Comparison of ENCODE assay signal across 1 cellular context in genomic region chr2:199718074-199718473, GRCh38.
TF ChIP-seq lines count a peak whose summit lies in the region.

No MANE protein-coding gene starts in this region.

TF ChIP-seq in HepG2, 621 proteins besides CTCF, POLR2A, EP300 and RAD21 (continued from another document and continues in another):
- TF ChIP-seq RERE (CRISPR knock-in tag; IDR thresholded peaks at IDR 0.05; ENCODE audit: low read depth): no peak
- TF ChIP-seq GABPB1 (CRISPR knock-in tag; IDR thresholded peaks at IDR 0.05): no peak
- TF ChIP-seq ZNF776 (CRISPR knock-in tag; IDR thresholded peaks at IDR 0.05): no peak
- TF ChIP-seq, protein P1, sequence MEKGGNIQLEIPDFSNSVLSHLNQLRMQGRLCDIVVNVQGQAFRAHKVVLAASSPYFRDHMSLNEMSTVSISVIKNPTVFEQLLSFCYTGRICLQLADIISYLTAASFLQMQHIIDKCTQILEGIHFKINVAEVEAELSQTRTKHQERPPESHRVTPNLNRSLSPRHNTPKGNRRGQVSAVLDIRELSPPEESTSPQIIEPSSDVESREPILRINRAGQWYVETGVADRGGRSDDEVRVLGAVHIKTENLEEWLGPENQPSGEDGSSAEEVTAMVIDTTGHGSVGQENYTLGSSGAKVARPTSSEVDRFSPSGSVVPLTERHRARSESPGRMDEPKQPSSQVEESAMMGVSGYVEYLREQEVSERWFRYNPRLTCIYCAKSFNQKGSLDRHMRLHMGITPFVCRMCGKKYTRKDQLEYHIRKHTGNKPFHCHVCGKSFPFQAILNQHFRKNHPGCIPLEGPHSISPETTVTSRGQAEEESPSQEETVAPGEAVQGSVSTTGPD (CRISPR knock-in tag; IDR thresholded peaks at IDR 0.05): no peak
- no peak for TF ChIP-seq BATF2 (CRISPR knock-in tag; IDR thresholded peaks at IDR 0.05)
- TF ChIP-seq MZF1 (CRISPR knock-in tag; IDR thresholded peaks at IDR 0.05; ENCODE audit: borderline replicate concordance): no peak
- TF ChIP-seq, protein P2, sequence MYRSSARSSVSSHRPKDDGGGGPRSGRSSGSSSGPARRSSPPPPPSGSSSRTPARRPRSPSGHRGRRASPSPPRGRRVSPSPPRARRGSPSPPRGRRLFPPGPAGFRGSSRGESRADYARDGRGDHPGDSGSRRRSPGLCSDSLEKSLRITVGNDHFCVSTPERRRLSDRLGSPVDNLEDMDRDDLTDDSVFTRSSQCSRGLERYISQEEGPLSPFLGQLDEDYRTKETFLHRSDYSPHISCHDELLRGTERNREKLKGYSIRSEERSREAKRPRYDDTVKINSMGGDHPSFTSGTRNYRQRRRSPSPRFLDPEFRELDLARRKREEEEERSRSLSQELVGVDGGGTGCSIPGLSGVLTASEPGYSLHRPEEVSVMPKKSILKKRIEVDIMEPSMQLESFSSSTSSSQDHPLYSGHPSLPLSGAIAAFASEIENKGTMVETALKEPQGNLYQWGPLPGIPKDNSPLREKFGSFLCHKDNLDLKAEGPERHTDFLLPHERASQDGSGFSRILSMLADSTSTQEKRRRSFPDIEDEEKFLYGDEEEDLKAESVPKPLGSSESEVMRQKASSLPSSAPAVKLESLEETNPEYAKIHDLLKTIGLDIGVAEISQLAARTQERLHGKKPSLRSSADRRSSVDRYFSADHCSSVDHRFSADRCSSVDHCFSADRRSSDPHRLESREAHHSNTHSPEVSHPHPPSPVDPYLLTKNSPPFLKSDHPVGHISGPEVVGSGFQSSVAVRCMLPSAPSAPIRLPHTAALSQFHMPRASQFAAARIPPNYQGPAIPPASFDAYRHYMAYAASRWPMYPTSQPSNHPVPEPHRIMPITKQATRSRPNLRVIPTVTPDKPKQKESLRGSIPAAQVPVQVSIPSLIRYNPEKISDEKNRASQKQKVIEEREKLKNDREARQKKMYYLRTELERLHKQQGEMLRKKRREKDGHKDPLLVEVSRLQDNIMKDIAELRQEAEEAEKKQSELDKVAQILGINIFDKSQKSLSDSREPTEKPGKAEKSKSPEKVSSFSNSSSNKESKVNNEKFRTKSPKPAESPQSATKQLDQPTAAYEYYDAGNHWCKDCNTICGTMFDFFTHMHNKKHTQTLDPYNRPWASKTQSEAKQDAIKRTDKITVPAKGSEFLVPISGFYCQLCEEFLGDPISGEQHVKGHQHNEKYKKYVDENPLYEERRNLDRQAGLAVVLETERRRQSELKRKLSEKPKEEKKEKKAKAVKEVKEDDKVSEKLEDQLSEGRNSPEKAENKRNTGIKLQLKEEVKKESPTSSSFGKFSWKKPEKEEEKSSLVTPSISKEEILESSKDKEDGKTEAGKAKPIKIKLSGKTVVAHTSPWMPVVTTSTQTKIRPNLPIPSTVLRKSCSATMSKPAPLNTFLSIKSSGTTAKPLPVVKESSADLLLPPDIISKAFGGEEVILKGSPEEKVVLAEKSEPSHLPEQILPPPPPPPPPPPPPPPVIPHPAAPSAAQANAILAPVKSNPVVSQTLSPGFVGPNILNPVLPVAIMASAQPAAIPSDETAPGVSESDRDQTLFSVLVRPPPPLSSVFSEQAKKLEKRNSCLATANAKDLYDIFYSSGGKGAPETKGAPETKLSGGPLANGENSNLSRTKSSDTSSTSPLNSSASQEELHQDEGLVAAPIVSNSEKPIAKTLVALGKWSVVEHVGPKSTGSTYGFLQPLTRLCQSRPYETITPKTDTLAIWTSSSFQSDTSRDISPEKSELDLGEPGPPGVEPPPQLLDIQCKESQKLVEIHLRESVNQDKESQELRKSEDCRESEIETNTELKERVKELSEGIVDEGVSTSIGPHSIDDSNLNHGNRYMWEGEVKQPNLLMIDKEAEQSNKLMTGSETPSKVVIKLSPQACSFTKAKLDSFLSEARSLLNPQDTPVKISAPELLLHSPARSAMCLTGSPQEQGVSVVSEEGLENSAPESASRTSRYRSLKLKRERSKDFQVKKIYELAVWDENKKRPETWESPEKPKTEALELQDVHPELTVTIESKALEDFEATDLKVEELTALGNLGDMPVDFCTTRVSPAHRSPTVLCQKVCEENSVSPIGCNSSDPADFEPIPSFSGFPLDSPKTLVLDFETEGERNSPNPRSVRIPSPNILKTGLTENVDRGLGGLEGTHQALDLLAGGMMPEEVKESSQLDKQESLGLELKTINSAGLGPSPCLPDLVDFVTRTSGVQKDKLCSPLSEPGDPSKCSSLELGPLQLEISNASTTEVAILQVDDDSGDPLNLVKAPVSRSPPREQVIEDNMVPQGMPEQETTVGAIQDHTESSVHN (CRISPR knock-in tag; IDR thresholded peaks at IDR 0.05): no peak
- TF ChIP-seq ZFP36 (IDR thresholded peaks at IDR 0.05; ENCODE audit: borderline replicate concordance, low read depth, low read length, partially characterized antibody): no peak
- no peak for TF ChIP-seq EZH2 (conservative IDR thresholded peaks at IDR 0.05; ENCODE audit: low read depth, low read length)
- TF ChIP-seq ZC3H4 (CRISPR knock-in tag; IDR thresholded peaks at IDR 0.05; ENCODE audit: borderline replicate concordance): no peak
- no peak for TF ChIP-seq DNMT3B (CRISPR knock-in tag; conservative IDR thresholded peaks at IDR 0.05)
- TF ChIP-seq POGZ (CRISPR knock-in tag; IDR thresholded peaks at IDR 0.05): peak; percentile 74
- TF ChIP-seq, protein P3, sequence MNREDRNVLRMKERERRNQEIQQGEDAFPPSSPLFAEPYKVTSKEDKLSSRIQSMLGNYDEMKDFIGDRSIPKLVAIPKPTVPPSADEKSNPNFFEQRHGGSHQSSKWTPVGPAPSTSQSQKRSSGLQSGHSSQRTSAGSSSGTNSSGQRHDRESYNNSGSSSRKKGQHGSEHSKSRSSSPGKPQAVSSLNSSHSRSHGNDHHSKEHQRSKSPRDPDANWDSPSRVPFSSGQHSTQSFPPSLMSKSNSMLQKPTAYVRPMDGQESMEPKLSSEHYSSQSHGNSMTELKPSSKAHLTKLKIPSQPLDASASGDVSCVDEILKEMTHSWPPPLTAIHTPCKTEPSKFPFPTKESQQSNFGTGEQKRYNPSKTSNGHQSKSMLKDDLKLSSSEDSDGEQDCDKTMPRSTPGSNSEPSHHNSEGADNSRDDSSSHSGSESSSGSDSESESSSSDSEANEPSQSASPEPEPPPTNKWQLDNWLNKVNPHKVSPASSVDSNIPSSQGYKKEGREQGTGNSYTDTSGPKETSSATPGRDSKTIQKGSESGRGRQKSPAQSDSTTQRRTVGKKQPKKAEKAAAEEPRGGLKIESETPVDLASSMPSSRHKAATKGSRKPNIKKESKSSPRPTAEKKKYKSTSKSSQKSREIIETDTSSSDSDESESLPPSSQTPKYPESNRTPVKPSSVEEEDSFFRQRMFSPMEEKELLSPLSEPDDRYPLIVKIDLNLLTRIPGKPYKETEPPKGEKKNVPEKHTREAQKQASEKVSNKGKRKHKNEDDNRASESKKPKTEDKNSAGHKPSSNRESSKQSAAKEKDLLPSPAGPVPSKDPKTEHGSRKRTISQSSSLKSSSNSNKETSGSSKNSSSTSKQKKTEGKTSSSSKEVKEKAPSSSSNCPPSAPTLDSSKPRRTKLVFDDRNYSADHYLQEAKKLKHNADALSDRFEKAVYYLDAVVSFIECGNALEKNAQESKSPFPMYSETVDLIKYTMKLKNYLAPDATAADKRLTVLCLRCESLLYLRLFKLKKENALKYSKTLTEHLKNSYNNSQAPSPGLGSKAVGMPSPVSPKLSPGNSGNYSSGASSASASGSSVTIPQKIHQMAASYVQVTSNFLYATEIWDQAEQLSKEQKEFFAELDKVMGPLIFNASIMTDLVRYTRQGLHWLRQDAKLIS (CRISPR knock-in tag; IDR thresholded peaks at IDR 0.05): no peak
- TF ChIP-seq, protein P4, sequence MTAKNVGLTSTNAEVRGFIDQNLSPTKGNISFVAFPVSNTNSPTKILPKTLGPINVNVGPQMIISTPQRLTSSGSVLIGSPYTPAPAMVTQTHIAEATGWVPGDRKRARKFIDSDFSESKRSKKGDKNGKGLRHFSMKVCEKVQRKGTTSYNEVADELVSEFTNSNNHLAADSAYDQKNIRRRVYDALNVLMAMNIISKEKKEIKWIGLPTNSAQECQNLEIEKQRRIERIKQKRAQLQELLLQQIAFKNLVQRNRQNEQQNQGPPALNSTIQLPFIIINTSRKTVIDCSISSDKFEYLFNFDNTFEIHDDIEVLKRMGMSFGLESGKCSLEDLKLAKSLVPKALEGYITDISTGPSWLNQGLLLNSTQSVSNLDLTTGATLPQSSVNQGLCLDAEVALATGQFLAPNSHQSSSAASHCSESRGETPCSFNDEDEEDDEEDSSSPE (CRISPR knock-in tag; IDR thresholded peaks at IDR 0.05): no peak
- TF ChIP-seq, protein P5, sequence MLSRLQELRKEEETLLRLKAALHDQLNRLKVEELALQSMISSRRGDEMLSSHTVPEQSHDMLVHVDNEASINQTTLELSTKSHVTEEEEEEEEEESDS (CRISPR knock-in tag; IDR thresholded peaks at IDR 0.05; ENCODE audit: borderline replicate concordance): no peak
- TF ChIP-seq ZNF713 (CRISPR knock-in tag; IDR thresholded peaks at IDR 0.05): no peak
- no peak for TF ChIP-seq CREB1 (IDR thresholded peaks at IDR 0.05)
- 0 out of 2 replicates have a peak, but pooled peaks have one; percentile 19 for TF ChIP-seq CREB1 (CRISPR knock-in tag; IDR thresholded peaks at IDR 0.05)
- 0 out of 2 replicates have a peak, but pooled peaks have one; percentile 68 for TF ChIP-seq ZNF280D (CRISPR knock-in tag; IDR thresholded peaks at IDR 0.05)
- no peak for TF ChIP-seq ZIK1 (CRISPR knock-in tag; IDR thresholded peaks at IDR 0.05; ENCODE audit: borderline replicate concordance, low read depth)
- no peak for TF ChIP-seq SRSF9 (IDR thresholded peaks at IDR 0.05; ENCODE audit: borderline replicate concordance, insufficient read depth, low read depth, low read length, poor library complexity, severe bottlenecking)
- no peak for TF ChIP-seq ZNF34 (CRISPR knock-in tag; IDR thresholded peaks at IDR 0.05; ENCODE audit: borderline replicate concordance)
- peak; percentile 58; the same call in 1 of the 2 replicates for TF ChIP-seq RCOR2 (CRISPR knock-in tag; IDR thresholded peaks at IDR 0.05)
- peak; percentile 50; the same call in 1 of the 2 replicates for TF ChIP-seq FOXP4 (CRISPR knock-in tag; IDR thresholded peaks at IDR 0.05)
